Comparison of ENCODE assay signal across 7 cellular contexts in the genomic region with DNA sequence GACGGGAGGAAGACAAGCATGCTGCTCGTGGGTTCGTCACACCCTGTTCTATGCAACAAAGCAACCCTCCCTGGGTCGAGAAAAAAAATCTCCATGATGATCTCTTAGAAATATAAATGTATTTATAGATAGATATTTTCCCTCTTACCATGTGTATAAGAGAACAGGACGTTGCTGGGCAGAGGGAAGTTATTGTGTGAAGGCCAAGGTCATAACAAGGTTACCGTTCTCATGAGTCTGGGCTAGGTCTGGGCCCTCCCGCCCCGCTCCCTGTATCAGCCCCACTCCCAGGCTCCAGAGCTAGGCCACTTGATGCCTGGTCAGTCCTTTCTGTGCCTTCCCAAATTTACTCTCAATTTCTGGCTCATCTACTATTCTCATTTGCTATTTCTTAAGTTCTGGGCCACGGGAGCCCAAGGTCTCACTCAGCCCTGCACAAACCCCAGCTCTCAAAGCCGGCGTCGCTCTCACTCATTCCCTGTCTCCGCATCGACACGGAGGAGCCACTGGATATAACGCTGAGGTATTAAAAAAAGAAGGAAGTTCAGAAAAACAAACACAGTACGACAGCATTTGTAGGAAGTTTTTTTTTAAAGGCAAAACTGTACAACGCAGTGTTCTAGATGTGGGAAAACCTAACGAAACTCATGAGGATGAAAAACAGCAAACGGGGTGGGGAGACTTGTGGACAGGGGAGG.
DNase-seq lines count a peak whose midpoint lies in the region; ATAC-seq and TF ChIP-seq lines count a peak whose summit lies in the region.

No MANE protein-coding gene starts in this region.

- H3K27ac ChIP-seq in SK-N-MC = peak overlapping the region; percentile 98
- H3K27ac ChIP-seq in duodenal mucosa (ENCODE audit: low read depth, low read length) = peak overlapping the region; percentile 76
- H3K27ac ChIP-seq in uterus = peak overlapping the region; percentile 96 to 99

- TF ChIP-seq CTCF in uterus (IDR thresholded peaks at IDR 0.05) = no peak

- no peak for ATAC-seq in HG03175 (IDR thresholded peaks at IDR 0.05; ENCODE audit: unreplicated experiment)

- H3K4me1 ChIP-seq in duodenal mucosa (ENCODE audit: control insufficient read depth in 1 of 2, insufficient read depth in 2 of 2, low read length in 2 of 2) = peaks cover 38 to 42% of the 10 kb centered on the region in 2 donors
- H3K4me1 ChIP-seq in mucosa of stomach (ENCODE audit: control insufficient read depth, insufficient read depth, low read length) = peaks cover 57% of the 10 kb centered on the region
- H3K4me1 ChIP-seq in uterus = peaks cover 16 to 17% of the 10 kb centered on the region in 2 donors

- intact Hi-C loops in uterus (cut with DNase I; ENCODE audit: low total_unique reads) = no loop called here

- H3K27me3 ChIP-seq in duodenal mucosa (ENCODE audit: control insufficient read depth in 1 of 2, insufficient read depth in 2 of 2, low read length in 2 of 2) = no peaks in the 10 kb centered on the region
- H3K27me3 ChIP-seq in mucosa of stomach (ENCODE audit: control insufficient read depth, insufficient read depth, low read length) = no peaks in the 10 kb centered on the region
- H3K27me3 ChIP-seq in uterus = no peaks in the 10 kb centered on the region

- no peak for TF ChIP-seq POLR2A in uterus (IDR thresholded peaks at IDR 0.05)

- no peaks in the 10 kb centered on the region for H3K9me3 ChIP-seq in SK-N-MC (ENCODE audit: low read depth, low read length)
- H3K9me3 ChIP-seq in duodenal mucosa (ENCODE audit: control insufficient read depth in 1 of 2, low read length in 2 of 2) = no peaks in the 10 kb centered on the region
- no peaks in the 10 kb centered on the region for H3K9me3 ChIP-seq in mucosa of stomach (ENCODE audit: control insufficient read depth, low read length)
- no peaks in the 10 kb centered on the region for H3K9me3 ChIP-seq in uterus

- no peaks in the 10 kb centered on the region for H3K36me3 ChIP-seq in SK-N-MC (ENCODE audit: insufficient read depth, low read length)
- H3K36me3 ChIP-seq in duodenal mucosa (ENCODE audit: control insufficient read depth in 1 of 2, insufficient read depth in 2 of 2, low read length in 2 of 2) = peaks cover 0 to 14% of the 10 kb centered on the region in 2 donors
- H3K36me3 ChIP-seq in mucosa of stomach (ENCODE audit: control insufficient read depth, insufficient read depth, low read length) = no peaks in the 10 kb centered on the region
- H3K36me3 ChIP-seq in uterus = no peaks in the 10 kb centered on the region

- H3K4me3 ChIP-seq in SK-N-MC = peak overlapping the region; percentile 78
- H3K4me3 ChIP-seq in duodenal mucosa (ENCODE audit: low read depth in 1 of 2, low read length in 2 of 2) = peak overlapping the region; percentile 37 to 55
- H3K4me3 ChIP-seq in mucosa of stomach (ENCODE audit: low read length) = no peak overlapping the region
- peak overlapping the region; percentile 17 to 27 for H3K4me3 ChIP-seq in uterus

- peak overlapping the region; percentile 83 for H3K9ac ChIP-seq in SK-N-MC (ENCODE audit: insufficient read length)
- peak overlapping the region; percentile 39 to 52 for H3K9ac ChIP-seq in duodenal mucosa (ENCODE audit: low read depth in 1 of 2, low read length in 2 of 2)
- H3K9ac ChIP-seq in mucosa of stomach (ENCODE audit: low read length) = peak overlapping the region; percentile 31

- DNase-seq in HT1080 (ENCODE audit: low read depth) = peak; percentile 8
- no peak for DNase-seq in SK-N-MC (ENCODE audit: low read depth, low spot score)
- DNase-seq in uterus = peak; percentile 41 to 63
- no peak for DNase-seq in cerebellar nuclear complex (lab: John Stamatoyannopoulos, UW)

Comparison
In these comparisons a context has a peak if more than half of its experiments do, and no peak if none do; other contexts are left out.
1. DNase-seq: peak in HT1080 (single experiment) and uterus (2 of 2); none in SK-N-MC (single experiment) and cerebellar nuclear complex (0 of 2).
2. H3K9ac ChIP-seq: peak in every context shown above with its lines; median percentile 83 in SK-N-MC; 46 in duodenal mucosa; 31 in mucosa of stomach.
3. Peak in every context shown above with its lines, with median percentiles within 50 percentile points of each other: H3K27ac ChIP-seq.